In genomic region chr5:58235279-58235678, GRCh38 we compare ENCODE assay signal across 12 cellular contexts.
DNase-seq lines count a peak whose midpoint lies in the region; ATAC-seq and TF ChIP-seq lines count a peak whose summit lies in the region.
"Had no signal": no experiment of that assay in that cellular context is flagged by ENCODE, and none has a peak within 500 bp of the region (broad histone marks: within the 10 kb centered on the region; RNA-seq: fewer than 3 reads in every experiment).

No MANE protein-coding gene starts in this region.

- H3K79me2 ChIP-seq in ACC112 (ENCODE audit: control insufficient read depth, insufficient read depth, low read length, unreplicated experiment), result no peaks in the 10 kb centered on the region

- no peak overlapping the region for H3K4me3 ChIP-seq in ACC112 (ENCODE audit: low read depth, low read length)
- no peak overlapping the region for H3K4me3 ChIP-seq in left lung
- H3K4me3 ChIP-seq: adrenal gland, GM23338, thyroid gland had no signal

- DNase-seq in HuH-7 (ENCODE audit: low spot score) (peak; percentile 5), amniotic epithelial cell (ENCODE audit: low read depth) (peak; percentile 91), left lung (no peak), iPS-NIHi11 (ENCODE audit: low spot score) (no peak), NCI-H146 (lab: John Stamatoyannopoulos, UW) (no peak)
- DNase-seq in NK-92 treated with Interleukin-12 subunit alpha and Interleukin-12 subunit beta, amount 100 ng/mL, for 24 hours (lab: John Stamatoyannopoulos, UW), result no peak
- DNase-seq: effector CD8-positive, alpha-beta T cell; thyroid gland had no signal

- H3K9me3 ChIP-seq in left lung, result no peaks in the 10 kb centered on the region
- H3K9me3 ChIP-seq: adrenal gland, thyroid gland had no signal

- peak overlapping the region; percentile 33 for H2AFZ ChIP-seq in ACC112 (ENCODE audit: low read length, unreplicated experiment)
- H2AFZ ChIP-seq: GM23338 had no signal

- H3K4me1 ChIP-seq in ACC112 (ENCODE audit: control insufficient read depth, insufficient read depth, low read length, unreplicated experiment) (peaks cover 14% of the 10 kb centered on the region), left lung (peaks cover 0 to 7% of the 10 kb centered on the region in 2 donors)
- H3K4me1 ChIP-seq: adrenal gland, thyroid gland had no signal

- H3K27me3 ChIP-seq in ACC112 (ENCODE audit: insufficient read depth, low read length) (no peaks in the 10 kb centered on the region), left lung (no peaks in the 10 kb centered on the region)
- H3K27me3 ChIP-seq: adrenal gland, thyroid gland had no signal

- TF ChIP-seq CTCF in left lung (IDR thresholded peaks at IDR 0.05), result no peak

- H3K27ac ChIP-seq in ACC112 (ENCODE audit: low read depth, low read length), result no peak overlapping the region
- no peak overlapping the region for H3K27ac ChIP-seq in left lung
- H3K27ac ChIP-seq: adrenal gland, thyroid gland had no signal

- intact Hi-C loops in left lung (cut with DNase I), result no loop called here

- no peaks in the 10 kb centered on the region for H3K36me3 ChIP-seq in ACC112 (ENCODE audit: insufficient read depth, low read length)
- H3K36me3 ChIP-seq in left lung, result no peaks in the 10 kb centered on the region
- H3K36me3 ChIP-seq: adrenal gland, thyroid gland had no signal

- ATAC-seq in left lung, result peak; percentile 96
- no peak for ATAC-seq in activated CD4-positive, CD25-positive, alpha-beta regulatory T cell treated with anti-CD3 and anti-CD28 coated beads, Interleukin-2, amount 50 U/mL, for 24 hours
- ATAC-seq: GM23338 had no signal

Comparison
In these comparisons a context has a peak if more than half of its experiments do, and no peak if none do; other contexts are left out.
1. DNase-seq: peak in HuH-7 (single experiment) and amniotic epithelial cell (single experiment); none in left lung (0 of 2), NK-92 treated with Interleukin-12 subunit alpha and Interleukin-12 subunit beta, amount 100 ng/mL, for 24 hours (single experiment), iPS-NIHi11 (single experiment) and NCI-H146 (single experiment).